In genomic region chr14:91873476-91874265, GRCh38 we compare ENCODE assay signal across 9 cellular contexts. TPM values are rescaled to one million over a fixed set of nuclear protein-coding genes. Genes with fewer than 3 reads are reported as not detected.
A peak's percentile ranks its signal among the peaks of the same experiment; 100 is the strongest.
DNase-seq lines count a peak whose midpoint lies in the region; ATAC-seq, FAIRE-seq and TF ChIP-seq lines count a peak whose summit lies in the region.
"Had no signal": no experiment of that assay in that cellular context is flagged by ENCODE, and none has a peak within 500 bp of the region (broad histone marks: within the 10 kb centered on the region; RNA-seq: fewer than 3 reads in every experiment).

No MANE protein-coding gene starts in this region.

- TF ChIP-seq CTCF in CD8-positive, alpha-beta T cell (IDR thresholded peaks at IDR 0.05), result no peak
- no peak for TF ChIP-seq CTCF in osteoblast (IDR thresholded peaks at IDR 0.05; ENCODE audit: extremely low read depth, low read depth, low read length)
- no peak for TF ChIP-seq CTCF in HepG2 (CRISPR knock-in tag; IDR thresholded peaks at IDR 0.05)
- TF ChIP-seq CTCF in WTC11 (IDR thresholded peaks at IDR 0.05), result no peak

- CTCF ChIA-PET in CD8-positive, alpha-beta T cell (lab: Charles Lee), result interaction anchor here (0.8 to 1.6 kb wide), 10 partner anchors 10 to 123 kb away, joined by 3 to 6 read pairs (median 4); no protein-coding TSS in a partner anchor
- CTCF ChIA-PET in HepG2 (lab: Yijun Ruan, JAX; ENCODE audit: low intra/inter-chr PET ratio, low total read pairs), result no interaction called here
- CTCF ChIA-PET in WTC11 (lab: Charles Lee), result interaction anchor here (1.2 to 1.8 kb wide), 2 partner anchors 37 kb away, joined by 4 to 5 read pairs; no protein-coding TSS in a partner anchor

- H3K27me3 ChIP-seq in CD8-positive, alpha-beta T cell (ENCODE audit: insufficient read depth, low read length), result no peaks in the 10 kb centered on the region
- no peaks in the 10 kb centered on the region for H3K27me3 ChIP-seq in osteoblast (ENCODE audit: insufficient read depth, low read length)
- H3K27me3 ChIP-seq in HepG2 (ENCODE audit: control insufficient read depth in 1 of 2, insufficient read depth in 2 of 2, low read length in 2 of 2), result 0 out of 5 replicates have a peak, but pooled peaks cover 0 to 2% of the 10 kb centered on the region in 2 experiments
- H3K27me3 ChIP-seq: cardiac muscle cell had no signal

- H3K4me3 Mint-ChIP-seq in CD8-positive, alpha-beta T cell, result peak overlapping the region; percentile 71
- H3K4me3 Mint-ChIP-seq in WTC11, result no peak overlapping the region

- H3K4me2 ChIP-seq in osteoblast (ENCODE audit: insufficient read depth, low read length) (no peak overlapping the region), HepG2 (ENCODE audit: low read depth, low read length) (no peak overlapping the region)

- H4K20me1 ChIP-seq in osteoblast (ENCODE audit: insufficient read depth, low read length) (no peaks in the 10 kb centered on the region), HepG2 (ENCODE audit: insufficient read depth, low read length) (no peaks in the 10 kb centered on the region)

- H3K27me3 Mint-ChIP-seq in CD8-positive, alpha-beta T cell (ENCODE audit: low read depth), result no peaks in the 10 kb centered on the region
- H3K27me3 Mint-ChIP-seq in WTC11 (ENCODE audit: low read depth), result no peaks in the 10 kb centered on the region

- peak; percentile 62 to 88 (median 72) for DNase-seq in CD8-positive, alpha-beta T cell
- DNase-seq in activated CD8-positive, alpha-beta memory T cell treated with anti-CD3 and anti-CD28 coated beads for 4 hours (ENCODE audit: low read depth in 2 of 2), result peak; percentile 38 to 41
- DNase-seq in iris pigment epithelial cell (ENCODE audit: low read depth) (peak; percentile 70), osteoblast (ENCODE audit: insufficient read length, low spot score, missing footprints) (no peak), HepG2 (ENCODE audit: low spot score) (no peak), WTC11 (ENCODE audit: low spot score) (no peak)

- ATAC-seq in CD8-positive, alpha-beta T cell, result peak; percentile 64
- peak; percentile 77 for ATAC-seq in GM19463 (IDR thresholded peaks at IDR 0.05; ENCODE audit: unreplicated experiment)
- ATAC-seq in HG03521 (IDR thresholded peaks at IDR 0.05; ENCODE audit: unreplicated experiment), result peak; percentile 73
- no peak for ATAC-seq in HepG2
- ATAC-seq in WTC11, result no peak

- H3K27ac ChIP-seq in CD8-positive, alpha-beta T cell (ENCODE audit: low read depth, low read length), result peak overlapping the region; percentile 86
- H3K27ac ChIP-seq in osteoblast (ENCODE audit: low read depth, low read length) (no peak overlapping the region), HepG2 (ENCODE audit: extremely low read length, insufficient read depth, low read length) (no peak overlapping the region)
- H3K27ac ChIP-seq: cardiac muscle cell had no signal

- in situ Hi-C loops in HepG2 (cut with HindIII; ENCODE audit: extremely low pct_ligation_motif_present, low pct_unique_long_range_greater_than_20kb), result no loop called here

- no peak for TF ChIP-seq RAD21 in HepG2 (CRISPR knock-in tag; IDR thresholded peaks at IDR 0.05)

- H3K4me1 ChIP-seq in CD8-positive, alpha-beta T cell (ENCODE audit: insufficient read depth, low read length), result peaks cover 84% of the 10 kb centered on the region
- peaks cover 3% of the 10 kb centered on the region for H3K4me1 ChIP-seq in osteoblast (ENCODE audit: insufficient read depth, low read length)
- peaks cover 39% of the 10 kb centered on the region for H3K4me1 ChIP-seq in HepG2 (ENCODE audit: insufficient read depth, low read length)

- peak overlapping the region; percentile 47 for H3K4me3 ChIP-seq in CD8-positive, alpha-beta T cell (ENCODE audit: low read depth, low read length)
- H3K4me3 ChIP-seq in osteoblast (ENCODE audit: insufficient read depth, low read length), result no peak overlapping the region
- no peak overlapping the region for H3K4me3 ChIP-seq in HepG2 (replicated peaks in 1 of 3; ENCODE audit: insufficient read depth in 1 of 3, low read depth in 2 of 3, low read length in 3 of 3)
- H3K4me3 ChIP-seq: cardiac muscle cell had no signal

- no peak overlapping the region for H2AFZ ChIP-seq in osteoblast (ENCODE audit: low read length)
- no peak overlapping the region for H2AFZ ChIP-seq in HepG2 (ENCODE audit: low read length)

- WGBS in HepG2 (ENCODE audit: low lambda C conversion rate), result 71% methylated on average over 15 of the region's 15 CpGs

- no peak for TF ChIP-seq POLR2A in HepG2 (IDR thresholded peaks at IDR 0.05; ENCODE audit: insufficient read depth in 1 of 2, low read depth in 2 of 2, low read length in 2 of 2)

- H3K79me2 ChIP-seq in osteoblast (ENCODE audit: insufficient read depth, low read length), result no peaks in the 10 kb centered on the region
- H3K79me2 ChIP-seq in HepG2 (ENCODE audit: insufficient read depth, low read length), result no peaks in the 10 kb centered on the region

- POLR2A ChIA-PET in CD8-positive, alpha-beta T cell (lab: Charles Lee), result interaction anchor here (1.2 to 6.0 kb wide), 11 partner anchors 11 to 118 kb away, joined by 3 to 67 read pairs (median 4); no protein-coding TSS in a partner anchor
- POLR2A ChIA-PET in HepG2 (lab: Yijun Ruan, JAX) (no interaction called here), WTC11 (lab: Charles Lee) (no interaction called here)

- H3K27ac Mint-ChIP-seq in CD8-positive, alpha-beta T cell, result peak overlapping the region; percentile 99
- no peak overlapping the region for H3K27ac Mint-ChIP-seq in WTC11

- BruUV-seq in HepG2 (replicated peaks; lab: Mats Ljungman, UMichigan), result no TSS peak

- H3K9me3 Mint-ChIP-seq in CD8-positive, alpha-beta T cell, result peaks cover 3% of the 10 kb centered on the region
- H3K9me3 Mint-ChIP-seq in WTC11, result peaks cover 3% of the 10 kb centered on the region

- no peaks in the 10 kb centered on the region for H3K9me3 ChIP-seq in CD8-positive, alpha-beta T cell (ENCODE audit: low read length)
- no peaks in the 10 kb centered on the region for H3K9me3 ChIP-seq in osteoblast (ENCODE audit: low read depth, low read length)
- no peaks in the 10 kb centered on the region for H3K9me3 ChIP-seq in HepG2 (ENCODE audit: low read length)

- intact Hi-C loops in CD8-positive, alpha-beta T cell (cut with DNase I, micrococcal nuclease), result loop anchor here (1.0 to 10.0 kb wide), 8 partner anchors 8 to 659 kb away; partner anchors contain the start of gene CCDC88C (in 1 of the 2)
- intact Hi-C loops in HepG2 (cut with micrococcal nuclease; ENCODE audit: unreplicated experiment), result no loop called here

- peaks cover 99% of the 10 kb centered on the region for H3K4me1 Mint-ChIP-seq in CD8-positive, alpha-beta T cell (ENCODE audit: low read depth)
- peaks cover 31% of the 10 kb centered on the region for H3K4me1 Mint-ChIP-seq in WTC11

- TF ChIP-seq EP300 in HepG2 (IDR thresholded peaks at IDR 0.05; ENCODE audit: low read depth in 2 of 2, low read length in 2 of 2) (no peak), HepG2 (CRISPR knock-in tag; IDR thresholded peaks at IDR 0.05; ENCODE audit: borderline replicate concordance) (no peak)

- no peak for FAIRE-seq in HepG2 (lab: Jason Lieb, UNC)

- H3K9ac ChIP-seq in HepG2 (ENCODE audit: insufficient read depth, low read depth, low read length), result no peak overlapping the region

- H3K36me3 ChIP-seq in CD8-positive, alpha-beta T cell (ENCODE audit: insufficient read depth, low read length), result no peaks in the 10 kb centered on the region
- H3K36me3 ChIP-seq in osteoblast (ENCODE audit: insufficient read depth, low read length), result no peaks in the 10 kb centered on the region
- no peaks in the 10 kb centered on the region for H3K36me3 ChIP-seq in HepG2 (replicated peaks in 1 of 2; ENCODE audit: control insufficient read depth in 1 of 2, insufficient read depth in 2 of 2, low read length in 2 of 2)
- H3K36me3 ChIP-seq: cardiac muscle cell had no signal

- no peaks in the 10 kb centered on the region for H3K36me3 Mint-ChIP-seq in CD8-positive, alpha-beta T cell
- H3K36me3 Mint-ChIP-seq in WTC11, result no peaks in the 10 kb centered on the region

TF ChIP-seq in HepG2, 621 proteins besides CTCF, POLR2A, EP300 and RAD21:
- TF ChIP-seq ZNF879 (CRISPR knock-in tag; IDR thresholded peaks at IDR 0.05), result no peak
TF ChIP-seq in HepG2: peak in this region for 0.

RNA-seq across cellular contexts. Expression of gene TC2N, which starts 6.3 kb away (rescaled TPM):
- 100 to 1,000 TPM; 132 TPM for total RNA-seq in CD8-positive, alpha-beta T cell
- under 0.01 and 0.29 TPM in 2 replicates for total RNA-seq in osteoblast
- not detected in 2 replicates for total RNA-seq in HepG2 (2016; rRNA removed; fragmentation: Illumina TruSeq; extraction: Trizol)
- not detected in 2 replicates for total RNA-seq in HepG2 (2016; cell fraction: cytosol; rRNA removed; fragmentation: Illumina TruSeq; extraction: Trizol; ENCODE audit: low read depth)
- not detected in 2 replicates for total RNA-seq in HepG2 (2016; cell fraction: insoluble cytoplasmic fraction; rRNA removed; fragmentation: Illumina TruSeq; extraction: Trizol)
- not detected in 2 replicates for total RNA-seq in HepG2 (2016; cell fraction: membrane; rRNA removed; fragmentation: Illumina TruSeq; extraction: Trizol)
- total RNA-seq in HepG2 (2016; cell fraction: nucleus; rRNA removed; fragmentation: Illumina TruSeq; extraction: Trizol), result not detected in 2 replicates
- 0.03 TPM in 1 of 2 replicates, not detected in the other for polyA plus RNA-seq in HepG2 (2011; rRNA removed)
- polyA plus RNA-seq in HepG2 (2011; cell fraction: cytosol; rRNA removed), result 0.14 TPM in 1 of 2 replicates, not detected in the other
- not detected in 2 replicates for polyA plus RNA-seq in HepG2 (2011; cell fraction: nucleus; rRNA removed)
- 0.05 TPM in 1 of 2 replicates, not detected in the other for polyA plus RNA-seq in HepG2 (2012)
- polyA plus RNA-seq in HepG2 (2016; cell fraction: cytosol; fragmentation: Illumina TruSeq; extraction: Trizol; ENCODE audit: low read depth), result not detected in 2 replicates
- polyA plus RNA-seq in HepG2 (2016; cell fraction: insoluble cytoplasmic fraction; fragmentation: Illumina TruSeq; extraction: Trizol; ENCODE audit: low read depth), result not detected in 2 replicates
- polyA plus RNA-seq in HepG2 (2016; cell fraction: membrane; fragmentation: Illumina TruSeq; extraction: Trizol; ENCODE audit: low read depth), result not detected in 2 replicates
- polyA plus RNA-seq in HepG2 (2016; cell fraction: nucleus; fragmentation: Illumina TruSeq; extraction: Trizol; ENCODE audit: insufficient read depth, low read depth), result not detected in 2 replicates
- polyA minus RNA-seq in HepG2 (2011; rRNA and poly(A)+ RNA removed; ENCODE audit: low replicate concordance), result 9.2 TPM in 1 of 2 replicates, not detected in the other
- not detected in 2 replicates for polyA minus RNA-seq in HepG2 (2011; cell fraction: cytosol; rRNA and poly(A)+ RNA removed)
- 0.26 TPM in 1 of 2 replicates, not detected in the other for polyA minus RNA-seq in HepG2 (2011; cell fraction: nucleus; rRNA and poly(A)+ RNA removed)
- 29.3 to 33.0 TPM (median 29.6 TPM) in 3 replicates for total RNA-seq in WTC11 (2021)

Comparison
In these comparisons a context has a peak if more than half of its experiments do, and no peak if none do; other contexts are left out.
1. ATAC-seq: peak in CD8-positive, alpha-beta T cell (single experiment), GM19463 (single experiment) and HG03521 (single experiment); none in HepG2 (single experiment) and WTC11 (single experiment).
2. DNase-seq: peak in CD8-positive, alpha-beta T cell (7 of 7), activated CD8-positive, alpha-beta memory T cell treated with anti-CD3 and anti-CD28 coated beads for 4 hours (2 of 2) and iris pigment epithelial cell (single experiment); none in osteoblast (single experiment), HepG2 (single experiment) and WTC11 (single experiment).
3. RNA of gene TC2N, which starts 6.3 kb away (total RNA-seq): 132 TPM in CD8-positive, alpha-beta T cell and 29.3 to 33.0 TPM in WTC11; not detected in HepG2 and under 0.01 to 0.29 TPM in osteoblast; every median in the first group is over 10 times any median in the second.